Comparison of ENCODE assay signal across 1 cellular context in genomic region chr6:37201726-37202125, GRCh38.
TF ChIP-seq lines count a peak whose summit lies in the region.

No MANE protein-coding gene starts in this region.

TF ChIP-seq in H1, 55 proteins besides CTCF, POLR2A, EP300 and RAD21:
- TF ChIP-seq KDM4A (IDR thresholded peaks at IDR 0.05; ENCODE audit: low read depth, low read length, severe bottlenecking) (no peak), KDM1A (IDR thresholded peaks at IDR 0.05; ENCODE audit: borderline replicate concordance, low read length) (no peak), BACH1 (IDR thresholded peaks at IDR 0.05; ENCODE audit: low read length) (no peak), USF2 (IDR thresholded peaks at IDR 0.05; ENCODE audit: low read length) (no peak), CBX8 (IDR thresholded peaks at IDR 0.05; ENCODE audit: borderline replicate concordance, low read depth, low read length) (no peak), CREB1 (IDR thresholded peaks at IDR 0.05) (no peak), CHD2 (IDR thresholded peaks at IDR 0.05; ENCODE audit: low read length) (no peak), BRCA1 (IDR thresholded peaks at IDR 0.05; ENCODE audit: low read depth, low read length) (no peak), YY1 (IDR thresholded peaks at IDR 0.05; ENCODE audit: low read depth, low read length) (no peak), MAX (IDR thresholded peaks at IDR 0.05) (no peak), RBBP5 (IDR thresholded peaks at IDR 0.05; ENCODE audit: borderline replicate concordance, low read depth, low read length) (no peak), CBX5 (IDR thresholded peaks at IDR 0.05; ENCODE audit: low read depth, low read length) (no peak), BCL11A (IDR thresholded peaks at IDR 0.05; ENCODE audit: low read depth in 2 of 2, low read length in 2 of 2) (no peak), HDAC6 (IDR thresholded peaks at IDR 0.05; ENCODE audit: low read depth, low read length) (no peak), EZH2 (IDR thresholded peaks at IDR 0.05; ENCODE audit: low read depth, low read length, severe bottlenecking) (no peak), TEAD4 (IDR thresholded peaks at IDR 0.05; ENCODE audit: low read depth, low read length) (no peak), SRF (IDR thresholded peaks at IDR 0.05; ENCODE audit: low read depth, low read length) (no peak), CTBP2 (IDR thresholded peaks at IDR 0.05; ENCODE audit: borderline replicate concordance, insufficient read depth, insufficient read length, low read length) (no peak)
